ENCODE assay signal across 7 cellular contexts in the genomic region with DNA sequence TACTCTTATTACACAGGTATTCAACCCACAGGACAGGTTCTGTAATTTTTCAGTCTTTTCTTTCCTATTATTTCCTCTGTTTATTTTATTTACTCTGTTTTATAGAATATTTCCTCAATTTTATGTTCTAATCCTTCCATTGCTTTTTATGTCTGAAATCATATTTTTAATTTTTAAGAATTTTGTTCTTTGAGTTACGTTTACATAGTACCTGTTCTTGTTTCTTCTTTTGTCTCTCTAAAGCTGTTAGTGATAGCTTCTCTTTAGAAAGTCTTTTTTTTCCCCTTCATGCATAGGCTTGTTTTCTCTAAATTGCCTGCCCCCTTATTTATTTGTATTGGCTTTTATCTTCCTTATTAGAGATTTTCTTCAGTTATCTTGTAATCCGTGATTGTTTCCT.
"Had no signal": no experiment of that assay in that cellular context is flagged by ENCODE, and none has a peak within 500 bp of the region (broad histone marks: within the 10 kb centered on the region; RNA-seq: fewer than 3 reads in every experiment).

No MANE protein-coding gene starts in this region.

- FAIRE-seq: G401.6, GM12878, GM12891, GM12892, GM19239 had no signal

- H3K4me3 ChIP-seq: GM12878 had no signal

- DNase-seq: GDM1, GF-D8 had no signal
